ENCODE assay signal across 29 cellular contexts in genomic region chr12:32988982-32989381, GRCh38.
DNase-seq lines count a peak whose midpoint lies in the region; ATAC-seq, FAIRE-seq and TF ChIP-seq lines count a peak whose summit lies in the region.
"Had no signal": no experiment of that assay in that cellular context is flagged by ENCODE, and none has a peak within 500 bp of the region (broad histone marks: within the 10 kb centered on the region; RNA-seq: fewer than 3 reads in every experiment).

No MANE protein-coding gene starts in this region.

- no peaks in the 10 kb centered on the region for H3K27me3 ChIP-seq in GM23338 (ENCODE audit: insufficient read depth)
- H3K27me3 ChIP-seq in neuronal stem cell (ENCODE audit: control insufficient read depth in 3 of 3, insufficient read depth in 3 of 3, low read depth in 1 of 3, low read length in 3 of 3), result no peaks in the 10 kb centered on the region
- H3K27me3 ChIP-seq: adrenal gland, stomach, transverse colon had no signal

- H3K36me3 Mint-ChIP-seq in GM23338 (ENCODE audit: low read depth), result no peaks in the 10 kb centered on the region; the same call in 2 of the 3 replicates
- H3K36me3 Mint-ChIP-seq: CD8-positive, alpha-beta memory T cell; naive thymus-derived CD8-positive, alpha-beta T cell had no signal

- H3K79me1 ChIP-seq in neuronal stem cell (ENCODE audit: low read depth, low read length), result no peaks in the 10 kb centered on the region

- H3K9ac ChIP-seq in neuronal stem cell (ENCODE audit: low read depth, low read length, poor library complexity), result no peak overlapping the region
- H3K9ac ChIP-seq: GM23248, SK-N-SH had no signal

- H3K4me1 ChIP-seq in GM23338 (ENCODE audit: insufficient read depth) (peaks cover 24% of the 10 kb centered on the region), neuronal stem cell (ENCODE audit: control insufficient read depth in 2 of 2, insufficient read depth in 1 of 2, low read depth in 1 of 2, low read length in 2 of 2) (peaks cover 2 to 3% of the 10 kb centered on the region in 2 donors)
- H3K4me1 ChIP-seq: adrenal gland, stomach, transverse colon had no signal

- H3K4me3 Mint-ChIP-seq in GM23338, result no peak overlapping the region
- H3K4me3 Mint-ChIP-seq: activated T-cell treated with anti-CD3 and anti-CD28 coated beads, Interleukin-2, amount 50 U/mL, for 24 hours; CD8-positive, alpha-beta memory T cell; naive thymus-derived CD8-positive, alpha-beta T cell; T-helper 2 cell treated with Interferon-gamma antibody and Interleukin-4, amounts not matched to agents 5 μg/mL and 100 μg/mL, for 36 hours had no signal

- no peak overlapping the region for H4K91ac ChIP-seq in neuronal stem cell (ENCODE audit: low read depth, low read length, poor library complexity)

- no peak overlapping the region for H2BK5ac ChIP-seq in neuronal stem cell (ENCODE audit: low read length)

- H2BK15ac ChIP-seq in neuronal stem cell (ENCODE audit: low read length), result no peak overlapping the region

- no peak overlapping the region for H2BK120ac ChIP-seq in neuronal stem cell (ENCODE audit: low read depth, low read length)

- H3K27me3 Mint-ChIP-seq in GM23338 (ENCODE audit: insufficient read depth, low read depth, poor library complexity), result peaks cover 9% of the 10 kb centered on the region
- H3K27me3 Mint-ChIP-seq: activated T-cell treated with anti-CD3 and anti-CD28 coated beads, Interleukin-2, amount 50 U/mL, for 24 hours; CD8-positive, alpha-beta memory T cell had no signal

- no peak overlapping the region for H2AK5ac ChIP-seq in neuronal stem cell (ENCODE audit: low read depth, low read length)

- H3K27ac Mint-ChIP-seq in GM23338, result peak overlapping the region; percentile 51; the same call in 1 of the 2 replicates
- H3K27ac Mint-ChIP-seq: activated T-cell treated with anti-CD3 and anti-CD28 coated beads, Interleukin-2, amount 50 U/mL, for 24 hours; CD8-positive, alpha-beta memory T cell; naive thymus-derived CD8-positive, alpha-beta T cell; T-helper 2 cell treated with Interferon-gamma antibody and Interleukin-4, amounts not matched to agents 5 μg/mL and 100 μg/mL, for 36 hours had no signal

- ATAC-seq in GM23338, result peak; percentile 49
- ATAC-seq: K562; left colon; naive thymus-derived CD8-positive, alpha-beta T cell had no signal

- no peak overlapping the region for H2BK12ac ChIP-seq in neuronal stem cell (ENCODE audit: low read length)

- H3K79me2 ChIP-seq in GM23338 (replicated peaks; ENCODE audit: insufficient read depth), result no peaks in the 10 kb centered on the region

- no peak overlapping the region for H3K27ac ChIP-seq in GM23338 (ENCODE audit: low read depth)
- H3K27ac ChIP-seq in neuronal stem cell (replicated peaks; ENCODE audit: low read length), result no peak overlapping the region
- H3K27ac ChIP-seq: adrenal gland, GM23248, stomach, transverse colon had no signal

- H3K9me3 Mint-ChIP-seq in GM23338, result peaks cover 4% of the 10 kb centered on the region; the same call in 1 of the 3 replicates
- H3K9me3 Mint-ChIP-seq: activated T-cell treated with anti-CD3 and anti-CD28 coated beads, Interleukin-2, amount 50 U/mL, for 24 hours; CD8-positive, alpha-beta memory T cell; T-helper 2 cell treated with Interferon-gamma antibody and Interleukin-4, amounts not matched to agents 5 μg/mL and 100 μg/mL, for 36 hours had no signal

- H3K18ac ChIP-seq in neuronal stem cell (ENCODE audit: low read length), result no peak overlapping the region

- H3K14ac ChIP-seq in neuronal stem cell (ENCODE audit: low read length), result no peak overlapping the region

- H3K4me3 ChIP-seq in GM23338 (no peak overlapping the region), neuronal stem cell (ENCODE audit: low read length in 2 of 2) (no peak overlapping the region)
- H3K4me3 ChIP-seq: adrenal gland, GM23248, K562, stomach, transverse colon had no signal

- H3K9me3 ChIP-seq in neuronal stem cell (replicated peaks in 1 of 2; ENCODE audit: control insufficient read depth in 2 of 2, insufficient read depth in 1 of 2, low read depth in 1 of 2, low read length in 2 of 2), result no peaks in the 10 kb centered on the region
- H3K9me3 ChIP-seq: adrenal gland, SK-N-SH, stomach, transverse colon had no signal

- no peak for TF ChIP-seq CTCF in GM23338 (conservative IDR thresholded peaks at IDR 0.05; ENCODE audit: low read depth in 2 of 2)

- H3K9me2 ChIP-seq in GM23338 (ENCODE audit: insufficient read depth), result no peaks in the 10 kb centered on the region
- H3K9me2 ChIP-seq: SK-N-SH had no signal

- H3K4me2 ChIP-seq in GM23338 (no peak overlapping the region), neuronal stem cell (ENCODE audit: insufficient read depth, low read length, poor library complexity, severe bottlenecking) (no peak overlapping the region)
- H3K4me2 ChIP-seq: SK-N-SH had no signal

- H2AFZ ChIP-seq in GM23338 (no peak overlapping the region), neuronal stem cell (ENCODE audit: low read length) (no peak overlapping the region)
- H2AFZ ChIP-seq: GM23248 had no signal

- WGBS in neuronal stem cell (ENCODE audit: extremely low coverage in 2 of 2, insufficient read length in 2 of 2, insufficient replicate concordance in 1 of 2), 2 donors, result no CpG with 5 or more reads among the region's 4 CpGs

- no peak overlapping the region for H4K8ac ChIP-seq in neuronal stem cell (ENCODE audit: low read depth, low read length)

- H4K20me1 ChIP-seq in GM23338 (replicated peaks; ENCODE audit: insufficient read depth), result no peaks in the 10 kb centered on the region

- H3K23ac ChIP-seq in neuronal stem cell (ENCODE audit: low read depth, low read length, poor library complexity), result no peak overlapping the region

- no peak for FAIRE-seq in frontal cortex (lab: Jason Lieb, UNC)
- FAIRE-seq: A204.1, bronchial epithelial cell, K562 had no signal

- H3K4me1 Mint-ChIP-seq in GM23338, result peaks cover 30% of the 10 kb centered on the region
- H3K4me1 Mint-ChIP-seq: CD8-positive, alpha-beta memory T cell; naive thymus-derived CD8-positive, alpha-beta T cell had no signal

- DNase-seq in GM23338 (ENCODE audit: low spot score) (peak; percentile 46), amniotic epithelial cell (ENCODE audit: low read depth) (peak; percentile 69), iris pigment epithelial cell (ENCODE audit: low read depth) (peak; percentile 18), neuronal stem cell (ENCODE audit: low spot score) (peak; percentile 35), retina (no peak), NCI-H1694 treated with DMSO at 0.1 percent for 48 hours (lab: John Stamatoyannopoulos, UW) (no peak), frontal cortex (ENCODE audit: low spot score in 2 of 2) (no peak), NCI-H82 treated with DMSO at 0.1 percent for 48 hours (lab: John Stamatoyannopoulos, UW; ENCODE audit: unreplicated experiment) (no peak)
- DNase-seq: activated CD4-positive, alpha-beta T cell treated with anti-CD3 and anti-CD28 coated beads for 48 hours; activated naive CD4-positive, alpha-beta T cell; activated T-cell treated with anti-CD3 and anti-CD28 coated beads, Interleukin-2, amount 50 U/mL, for 24 hours; adrenal gland; CD8-positive, alpha-beta memory T cell; cortex of kidney; GDM1; GM23248; left colon; mesenchymal stem cell; naive thymus-derived CD8-positive, alpha-beta T cell; NCI-H187; NCI-H526 treated with DMSO at 0.1 percent for 48 hours; posterior cingulate gyrus; SK-N-SH; stomach; transverse colon had no signal

- H3K36me3 ChIP-seq in GM23338 (ENCODE audit: insufficient read depth), result no peaks in the 10 kb centered on the region
- no peaks in the 10 kb centered on the region for H3K36me3 ChIP-seq in neuronal stem cell (replicated peaks in 1 of 2; ENCODE audit: control insufficient read depth in 2 of 2, insufficient read depth in 2 of 2, low read length in 2 of 2)
- H3K36me3 ChIP-seq: adrenal gland, stomach, transverse colon had no signal

- no peak overlapping the region for H3K4ac ChIP-seq in neuronal stem cell (ENCODE audit: low read length)

- H3F3A ChIP-seq in GM23338 (replicated peaks; ENCODE audit: low read depth), result no peaks in the 10 kb centered on the region

TF ChIP-seq in GM23338, 12 proteins besides CTCF, POLR2A, EP300 and RAD21:
- TF ChIP-seq REST (IDR thresholded peaks at IDR 0.05; ENCODE audit: unreplicated experiment) (no peak), ETS1 (IDR thresholded peaks at IDR 0.05) (no peak), ZNF331 (CRISPR knock-in tag; IDR thresholded peaks at IDR 0.05; ENCODE audit: low read depth) (no peak), POLR2AphosphoS5 (IDR thresholded peaks at IDR 0.05; ENCODE audit: low read depth) (no peak), EZH2 (IDR thresholded peaks at IDR 0.05; ENCODE audit: low read depth, unreplicated experiment) (no peak), ZNF114 (CRISPR knock-in tag; IDR thresholded peaks at IDR 0.05) (no peak)
TF ChIP-seq in GM23338: peak in this region for 0.

Comparison
In these comparisons a context has a peak if more than half of its experiments do, and no peak if none do; other contexts are left out.
1. DNase-seq: peak in GM23338 (single experiment), amniotic epithelial cell (single experiment), iris pigment epithelial cell (single experiment) and neuronal stem cell (single experiment); none in retina (single experiment), NCI-H1694 treated with DMSO at 0.1 percent for 48 hours (single experiment), frontal cortex (0 of 2) and NCI-H82 treated with DMSO at 0.1 percent for 48 hours (single experiment).